In genomic region chr10:58066979-58067378, GRCh38 we compare ENCODE assay signal across 8 cellular contexts.
"Had no signal": no experiment of that assay in that cellular context is flagged by ENCODE, and none has a peak within 500 bp of the region (broad histone marks: within the 10 kb centered on the region; RNA-seq: fewer than 3 reads in every experiment).

No MANE protein-coding gene starts in this region.

- H3K27ac ChIP-seq: GM23248, HL-60 had no signal

- H2AFZ ChIP-seq: GM23248 had no signal

- H3K9ac ChIP-seq: GM23248 had no signal

- H3K4me1 Mint-ChIP-seq: IgD-negative memory B cell had no signal

- H3K36me3 Mint-ChIP-seq: IgD-negative memory B cell had no signal

- H3K4me3 Mint-ChIP-seq: HFFc6, IgD-negative memory B cell had no signal

- H3K9me3 Mint-ChIP-seq: HFFc6, IgD-negative memory B cell had no signal

- H3K27me3 Mint-ChIP-seq: IgD-negative memory B cell had no signal

- DNase-seq: GM23248, GOT3, H7, HFFc6, KG1 had no signal

- ATAC-seq: HCT116 had no signal

- H3K27ac Mint-ChIP-seq: HFFc6, IgD-negative memory B cell had no signal

- H3K4me3 ChIP-seq: GM23248 had no signal
